In the genomic region with DNA sequence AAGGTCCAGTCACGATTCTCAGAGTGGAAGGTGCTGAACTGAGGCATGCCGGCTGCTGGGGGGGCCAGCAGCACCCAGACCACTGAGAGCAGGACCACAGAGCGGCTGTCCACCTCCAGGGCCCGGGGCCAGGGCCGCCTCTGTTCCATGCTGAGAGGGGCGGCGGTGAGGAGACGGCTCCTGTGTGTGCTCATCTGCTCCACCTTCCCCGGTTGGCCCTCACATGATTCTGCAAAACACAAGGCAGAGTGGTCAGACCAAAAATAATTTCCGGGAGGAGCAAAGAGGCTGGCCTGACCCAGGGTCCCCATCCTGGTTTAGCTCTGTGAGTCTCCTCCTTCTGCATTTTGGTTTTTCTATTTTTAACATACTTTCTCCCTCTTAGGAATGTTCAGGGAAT, we compare ENCODE assay signal across 20 cellular contexts. TPM values are rescaled to one million over a fixed set of nuclear protein-coding genes. Genes with fewer than 3 reads are reported as not detected.
DNase-seq lines count a peak whose midpoint lies in the region; ATAC-seq and TF ChIP-seq lines count a peak whose summit lies in the region.
"Had no signal": no experiment of that assay in that cellular context is flagged by ENCODE, and none has a peak within 500 bp of the region (broad histone marks: within the 10 kb centered on the region; RNA-seq: fewer than 3 reads in every experiment).

No MANE protein-coding gene starts in this region.

- peak overlapping the region; percentile 10 for H3K14ac ChIP-seq in neuronal stem cell (ENCODE audit: low read length)

- H3K4me1 ChIP-seq in left ventricle myocardium inferior (peaks cover 100% of the 10 kb centered on the region), neuronal stem cell (ENCODE audit: control insufficient read depth in 2 of 2, insufficient read depth in 1 of 2, low read depth in 1 of 2, low read length in 2 of 2) (peaks cover 0 to 14% of the 10 kb centered on the region in 2 donors), stomach (peaks cover 18 to 89% (median 49%) of the 10 kb centered on the region in 4 donors)
- H3K4me1 ChIP-seq: colonic mucosa had no signal

- H3K27me3 Mint-ChIP-seq in HFFc6 (ENCODE audit: insufficient read depth): no peaks in the 10 kb centered on the region; the same call in 1 of the 2 replicates
- H3K27me3 Mint-ChIP-seq: brain had no signal

- H3K4me1 Mint-ChIP-seq in HFFc6 (ENCODE audit: low read depth): peaks cover 50% of the 10 kb centered on the region

- no peak for TF ChIP-seq EP300 in stomach (IDR thresholded peaks at IDR 0.05)

- H3K27me3 ChIP-seq in left ventricle myocardium inferior (ENCODE audit: low read depth): no peaks in the 10 kb centered on the region
- H3K27me3 ChIP-seq in neuronal stem cell (ENCODE audit: control insufficient read depth in 3 of 3, insufficient read depth in 3 of 3, low read depth in 1 of 3, low read length in 3 of 3): no peaks in the 10 kb centered on the region
- H3K27me3 ChIP-seq in stomach: no peaks in the 10 kb centered on the region
- H3K27me3 ChIP-seq: BLaER1, colonic mucosa, SJCRH30 had no signal

- no peak for ATAC-seq in GM19035 (IDR thresholded peaks at IDR 0.05; ENCODE audit: unreplicated experiment)
- ATAC-seq: activated CD8-positive, alpha-beta T cell treated with anti-CD3 and anti-CD28 coated beads for 36 hours had no signal

- no peak overlapping the region for H2BK120ac ChIP-seq in neuronal stem cell (ENCODE audit: low read depth, low read length)

- no peak for TF ChIP-seq POLR2A in stomach (IDR thresholded peaks at IDR 0.05)

- H3K9me3 Mint-ChIP-seq in HFFc6: 0 out of 2 replicates have a peak, but pooled peaks cover 4% of the 10 kb centered on the region
- H3K9me3 Mint-ChIP-seq: activated CD8-positive, alpha-beta T cell treated with anti-CD3 and anti-CD28 coated beads for 36 hours; brain had no signal

- intact Hi-C loops in left ventricle myocardium inferior (cut with micrococcal nuclease): no loop called here
- intact Hi-C loops in stomach (cut with DNase I; ENCODE audit: low total_unique reads): no loop called here

- H3K79me1 ChIP-seq in neuronal stem cell (ENCODE audit: low read depth, low read length): no peaks in the 10 kb centered on the region

- peaks cover 34% of the 10 kb centered on the region for H3K36me3 Mint-ChIP-seq in HFFc6 (ENCODE audit: low read depth)

- H2BK12ac ChIP-seq in neuronal stem cell (ENCODE audit: low read length): no peak overlapping the region

- peak overlapping the region; percentile 83 for H3K27ac ChIP-seq in left ventricle myocardium inferior (replicated peaks)
- H3K27ac ChIP-seq in neuronal stem cell (replicated peaks; ENCODE audit: low read length): no peak overlapping the region
- H3K27ac ChIP-seq in stomach: peak overlapping the region in 3 of 5 donors; percentile 68 to 77 (median 71)
- H3K27ac ChIP-seq: BLaER1, colonic mucosa had no signal

- H3K4me3 ChIP-seq in left ventricle myocardium inferior (peak overlapping the region; percentile 5), neuronal stem cell (ENCODE audit: low read length in 2 of 2) (no peak overlapping the region), stomach (no peak overlapping the region)
- H3K4me3 ChIP-seq: BLaER1, colonic mucosa, SJCRH30 had no signal

- H3K4ac ChIP-seq in neuronal stem cell (ENCODE audit: low read length): no peak overlapping the region

- H2BK5ac ChIP-seq in neuronal stem cell (ENCODE audit: low read length): no peak overlapping the region

- H4K91ac ChIP-seq in neuronal stem cell (ENCODE audit: low read depth, low read length, poor library complexity): peak overlapping the region; percentile 42

- no peak overlapping the region for H4K8ac ChIP-seq in neuronal stem cell (ENCODE audit: low read depth, low read length)

- no peak overlapping the region for H3K23ac ChIP-seq in neuronal stem cell (ENCODE audit: low read depth, low read length, poor library complexity)

- H3K9me3 ChIP-seq in left ventricle myocardium inferior (replicated peaks) (no peaks in the 10 kb centered on the region), neuronal stem cell (replicated peaks in 1 of 2; ENCODE audit: control insufficient read depth in 2 of 2, insufficient read depth in 1 of 2, low read depth in 1 of 2, low read length in 2 of 2) (peaks cover 0 to 3% of the 10 kb centered on the region in 2 donors), stomach (no peaks in the 10 kb centered on the region)
- H3K9me3 ChIP-seq: BLaER1, colonic mucosa had no signal

- no peak overlapping the region for H2BK15ac ChIP-seq in neuronal stem cell (ENCODE audit: low read length)

- H3K36me3 ChIP-seq in left ventricle myocardium inferior (peaks cover 32% of the 10 kb centered on the region), neuronal stem cell (replicated peaks in 1 of 2; ENCODE audit: control insufficient read depth in 2 of 2, insufficient read depth in 2 of 2, low read length in 2 of 2) (peaks cover 0 to 17% of the 10 kb centered on the region in 2 donors), stomach (peaks cover 27 to 37% (median 35%) of the 10 kb centered on the region in 4 donors)
- H3K36me3 ChIP-seq: BLaER1 had no signal

- H3K18ac ChIP-seq in neuronal stem cell (ENCODE audit: low read length): no peak overlapping the region

- peak overlapping the region; percentile 98; the same call in 1 of the 2 replicates for H3K27ac Mint-ChIP-seq in HFFc6
- H3K27ac Mint-ChIP-seq: activated CD8-positive, alpha-beta T cell treated with anti-CD3 and anti-CD28 coated beads for 36 hours had no signal

- no peak overlapping the region for H3K9ac ChIP-seq in neuronal stem cell (ENCODE audit: low read depth, low read length, poor library complexity)
- H3K9ac ChIP-seq: BLaER1 had no signal

- no peak for TF ChIP-seq CTCF in HFFc6 (IDR thresholded peaks at IDR 0.05)
- no peak for TF ChIP-seq CTCF in left ventricle myocardium inferior (IDR thresholded peaks at IDR 0.05; ENCODE audit: borderline replicate concordance)
- TF ChIP-seq CTCF in stomach (IDR thresholded peaks at IDR 0.05): no peak

- H2AK5ac ChIP-seq in neuronal stem cell (ENCODE audit: low read depth, low read length): no peak overlapping the region

- DNase-seq in HFFc6 (no peak), left ventricle myocardium inferior (no peak), neuronal stem cell (ENCODE audit: low spot score) (no peak), stomach (no peak), SHP77 (lab: John Stamatoyannopoulos, UW) (no peak), NCI-H1930 (lab: John Stamatoyannopoulos, UW) (no peak)
- no peak for DNase-seq in central memory CD4-positive, alpha-beta T cell
- DNase-seq: activated CD4-positive, alpha-beta T cell treated with anti-CD3 and anti-CD28 coated beads for 1 hour; activated CD8-positive, alpha-beta T cell treated with anti-CD3 and anti-CD28 coated beads for 36 hours; colonic mucosa; DMS79 treated with DMSO at 0.1 percent for 48 hours; kidney; mammary epithelial cell; NCI-H1436; NCI-H510A; nucleus accumbens had no signal

- H3K4me3 Mint-ChIP-seq in HFFc6: no peak overlapping the region
- H3K4me3 Mint-ChIP-seq: activated CD8-positive, alpha-beta T cell treated with anti-CD3 and anti-CD28 coated beads for 36 hours; brain had no signal

- WGBS in neuronal stem cell (ENCODE audit: extremely low coverage in 2 of 2, insufficient read length in 2 of 2, insufficient replicate concordance in 1 of 2), 2 donors: no CpG with 5 or more reads among the region's 10 CpGs
- WGBS in stomach, 5 donors: 71 to 88% (median 84%) methylated on average over 5 to 10 of the region's 10 CpGs

- no peak overlapping the region for H3K4me2 ChIP-seq in neuronal stem cell (ENCODE audit: insufficient read depth, low read length, poor library complexity, severe bottlenecking)
- H3K4me2 ChIP-seq: BLaER1 had no signal

- H2AFZ ChIP-seq in neuronal stem cell (ENCODE audit: low read length): no peak overlapping the region

RNA-seq across cellular contexts. Expression of gene PLXNA2, which starts 26.4 kb away (rescaled TPM):
- total RNA-seq in HFFc6 (2021; fragmentation: NEBNext Ultra II Directional; extraction: Animal tissue kit (Norgen Biotek cat#: 25700)): 10 to 100 TPM; 20.9 to 29.9 (median 28.1) TPM
- total RNA-seq in left ventricle myocardium inferior (29.1 TPM), stomach (100 to 1,000 TPM in 1 of 5 donors, 10 to 100 TPM in 4; 21.0 to 185 (median 39.7) TPM)
- polyA plus RNA-seq in neuronal stem cell (2013, experiment 1 of 2): 1.2 TPM
- polyA plus RNA-seq in neuronal stem cell (2013, experiment 2 of 2): 1.1 TPM
- 10 to 100 TPM in 1 of 3 donors, 1 to 10 TPM in 2; 2.7 to 13.9 (median 4.0) TPM for polyA plus RNA-seq in stomach
